ENCODE assay signal across 34 cellular contexts in genomic region chr4:183544109-183544508, GRCh38. TPM values are rescaled to one million over a fixed set of nuclear protein-coding genes. Genes with fewer than 3 reads are reported as not detected.
DNase-seq lines count a peak whose midpoint lies in the region; ATAC-seq, FAIRE-seq and TF ChIP-seq lines count a peak whose summit lies in the region.
"Had no signal": no experiment of that assay in that cellular context is flagged by ENCODE, and none has a peak within 500 bp of the region (broad histone marks: within the 10 kb centered on the region; RNA-seq: fewer than 3 reads in every experiment).

No MANE protein-coding gene starts in this region.

- peaks cover 6% of the 10 kb centered on the region for H3K36me3 Mint-ChIP-seq in nephron progenitor cell (ENCODE audit: low read depth)
- H3K36me3 Mint-ChIP-seq: activated naive CD8-positive, alpha-beta T cell had no signal

- H3K9ac ChIP-seq in K562 (ENCODE audit: insufficient read depth in 1 of 2, low read depth in 2 of 2, low read length in 2 of 2): no peak overlapping the region
- no peak overlapping the region for H3K9ac ChIP-seq in neuronal stem cell (ENCODE audit: low read depth, low read length, poor library complexity)

- no peak overlapping the region for H2BK120ac ChIP-seq in neuronal stem cell (ENCODE audit: low read depth, low read length)

- H2BK12ac ChIP-seq in neuronal stem cell (ENCODE audit: low read length): no peak overlapping the region

- POLR2A ChIA-PET in K562 (lab: Yijun Ruan, JAX): no interaction called here

- H3K9me3 ChIP-seq in K562 (replicated peaks; ENCODE audit: control insufficient read depth, insufficient read depth, low read depth, low read length) (peaks cover 3% of the 10 kb centered on the region; the same call in 1 of the 2 replicates), neuronal stem cell (replicated peaks in 1 of 2; ENCODE audit: control insufficient read depth in 2 of 2, insufficient read depth in 1 of 2, low read depth in 1 of 2, low read length in 2 of 2) (peaks cover 3 to 8% of the 10 kb centered on the region in 2 donors)
- H3K9me3 ChIP-seq: pancreas, SJCRH30 had no signal

- H3K4me3 Mint-ChIP-seq in nephron progenitor cell: no peak overlapping the region
- H3K4me3 Mint-ChIP-seq: activated naive CD8-positive, alpha-beta T cell; H9; immature natural killer cell; neural crest cell; stimulated activated naive CD8-positive, alpha-beta T cell treated with anti-CD3 and anti-CD28 coated beads, Interleukin-15, amount 100 ng/mL, for 72 hours had no signal

- peaks cover 14% of the 10 kb centered on the region for H3K27me3 Mint-ChIP-seq in nephron progenitor cell (ENCODE audit: low read depth, poor library complexity)

- intact Hi-C loops in K562 (cut with micrococcal nuclease): no loop called here

- no TSS peak for BruUV-seq in K562 (replicated peaks; lab: Mats Ljungman, UMichigan)

- WGBS in K562 (ENCODE audit: insufficient coverage, low coverage, missing lambda C conversion rate): 4% methylated on average over 5 of the region's 5 CpGs
- WGBS in neuronal stem cell (ENCODE audit: extremely low coverage in 2 of 2, insufficient read length in 2 of 2, insufficient replicate concordance in 1 of 2), 2 donors: no CpG with 5 or more reads among the region's 5 CpGs

- no peak overlapping the region for H3K4me2 ChIP-seq in K562 (ENCODE audit: insufficient read depth, low read length)
- H3K4me2 ChIP-seq in neuronal stem cell (ENCODE audit: insufficient read depth, low read length, poor library complexity, severe bottlenecking): no peak overlapping the region

- no peak overlapping the region for H3K23ac ChIP-seq in neuronal stem cell (ENCODE audit: low read depth, low read length, poor library complexity)

- H3K4me1 Mint-ChIP-seq in nephron progenitor cell: peaks cover 23% of the 10 kb centered on the region
- H3K4me1 Mint-ChIP-seq: immature natural killer cell; stimulated activated naive CD8-positive, alpha-beta T cell treated with anti-CD3 and anti-CD28 coated beads, Interleukin-15, amount 100 ng/mL, for 72 hours had no signal

- peaks cover 23% of the 10 kb centered on the region for H3K9me3 Mint-ChIP-seq in nephron progenitor cell

- no peak overlapping the region for H3K27ac Mint-ChIP-seq in nephron progenitor cell
- H3K27ac Mint-ChIP-seq: activated naive CD8-positive, alpha-beta T cell; activated T-helper 2 cell treated with anti-CD3 and anti-CD28 coated beads, Interferon-gamma antibody, Interleukin-2, Interleukin-4, amounts not matched to agents 10 μg/mL and 5 μg/mL and 100 μg/mL, durations not matched to agents 14 hours and 24 hours and 36 hours; H9; immature natural killer cell; stimulated activated naive CD8-positive, alpha-beta T cell treated with anti-CD3 and anti-CD28 coated beads, Interleukin-15, amount 100 ng/mL, for 72 hours had no signal

- no peak for TF ChIP-seq EP300 in K562 (IDR thresholded peaks at IDR 0.05; ENCODE audit: low read length)

- H3K79me2 ChIP-seq in K562 (ENCODE audit: control insufficient read depth, insufficient read depth, low read length): no peaks in the 10 kb centered on the region

- CTCF ChIA-PET in K562 (lab: Yijun Ruan, JAX; ENCODE audit: low intra/inter-chr PET ratio): no interaction called here

- H4K20me1 ChIP-seq in K562 (replicated peaks; ENCODE audit: control insufficient read depth, insufficient read depth, low read length): no peaks in the 10 kb centered on the region

- no peak for TF ChIP-seq RAD21 in K562 (CRISPR knock-in tag; conservative IDR thresholded peaks at IDR 0.05 in 1 of 2, IDR thresholded peaks at IDR 0.05 in 1 of 2)

- H3K4ac ChIP-seq in neuronal stem cell (ENCODE audit: low read length): no peak overlapping the region

- no peak for FAIRE-seq in K562 (lab: Jason Lieb, UNC)
- FAIRE-seq: pancreas, urothelium cell line had no signal

- TF ChIP-seq CTCF in K562 (IDR thresholded peaks at IDR 0.05 in 2 of 3, conservative IDR thresholded peaks at IDR 0.05 in 1 of 3; ENCODE audit: insufficient read depth in 2 of 3, low read depth in 1 of 3, low read length in 3 of 3) (no peak), nephron progenitor cell (IDR thresholded peaks at IDR 0.05) (no peak)

- no peak overlapping the region for H3K18ac ChIP-seq in neuronal stem cell (ENCODE audit: low read length)

- H2AK5ac ChIP-seq in neuronal stem cell (ENCODE audit: low read depth, low read length): no peak overlapping the region

- H3K36me3 ChIP-seq in K562 (ENCODE audit: control insufficient read depth, insufficient read depth, low read length) (no peaks in the 10 kb centered on the region), neuronal stem cell (replicated peaks in 1 of 2; ENCODE audit: control insufficient read depth in 2 of 2, insufficient read depth in 2 of 2, low read length in 2 of 2) (no peaks in the 10 kb centered on the region)
- H3K36me3 ChIP-seq: cardiac muscle cell, left lung, pancreas, SJCRH30 had no signal

- H3K27me3 ChIP-seq in K562 (ENCODE audit: control insufficient read depth in 2 of 2, insufficient read depth in 2 of 2, low read length in 2 of 2) (peaks cover 5 to 14% of the 10 kb centered on the region in 2 experiments), neuronal stem cell (ENCODE audit: control insufficient read depth in 3 of 3, insufficient read depth in 3 of 3, low read depth in 1 of 3, low read length in 3 of 3) (no peaks in the 10 kb centered on the region)
- H3K27me3 ChIP-seq: cardiac muscle cell, left lung, pancreas, SJCRH30 had no signal

- no peaks in the 10 kb centered on the region; a peak in 1 of 5 replicates for H3K4me1 ChIP-seq in K562 (replicated peaks in 1 of 2; ENCODE audit: control insufficient read depth in 2 of 2, insufficient read depth in 2 of 2, low read length in 2 of 2)
- peaks cover 11 to 15% of the 10 kb centered on the region in 2 donors for H3K4me1 ChIP-seq in neuronal stem cell (ENCODE audit: control insufficient read depth in 2 of 2, insufficient read depth in 1 of 2, low read depth in 1 of 2, low read length in 2 of 2)
- H3K4me1 ChIP-seq: left lung, SJCRH30 had no signal

- no peak for ATAC-seq in K562
- ATAC-seq: left lung; pancreas; stimulated activated naive CD8-positive, alpha-beta T cell treated with anti-CD3 and anti-CD28 coated beads, Interleukin-15, amount 100 ng/mL, for 72 hours had no signal

- no peak overlapping the region for H2BK5ac ChIP-seq in neuronal stem cell (ENCODE audit: low read length)

- no peaks in the 10 kb centered on the region for H3K9me1 ChIP-seq in K562 (ENCODE audit: control insufficient read depth, insufficient read depth, low read length)

- TF ChIP-seq POLR2A in K562 (conservative IDR thresholded peaks at IDR 0.05): no peak

- no peak overlapping the region for H2AFZ ChIP-seq in K562 (ENCODE audit: low read depth, low read length)
- peak overlapping the region; percentile 26 for H2AFZ ChIP-seq in neuronal stem cell (ENCODE audit: low read length)

- no peak overlapping the region for H4K8ac ChIP-seq in neuronal stem cell (ENCODE audit: low read depth, low read length)

- H2BK15ac ChIP-seq in neuronal stem cell (ENCODE audit: low read length): no peak overlapping the region

- H4K91ac ChIP-seq in neuronal stem cell (ENCODE audit: low read depth, low read length, poor library complexity): no peak overlapping the region

- no peak overlapping the region for H3K4me3 ChIP-seq in K562
- no peak overlapping the region for H3K4me3 ChIP-seq in neuronal stem cell (ENCODE audit: low read length in 2 of 2)
- H3K4me3 ChIP-seq: cardiac muscle cell, coronary artery, left lung, pancreas, SJCRH30 had no signal

- no peak overlapping the region for H3K27ac ChIP-seq in K562 (ENCODE audit: extremely low read depth, low read depth, low read length)
- H3K27ac ChIP-seq in neuronal stem cell (replicated peaks; ENCODE audit: low read length): no peak overlapping the region
- H3K27ac ChIP-seq: 22Rv1, C4-2B, cardiac muscle cell, coronary artery, epithelial cell of prostate, left lung, pancreas, SJCRH30, VCaP had no signal

- DNase-seq in DMS53 (lab: John Stamatoyannopoulos, UW): peak; percentile 8
- no peak for DNase-seq in DMS53 treated with DMSO at 0.1 percent for 48 hours (lab: John Stamatoyannopoulos, UW; ENCODE audit: unreplicated experiment)
- DNase-seq in stimulated activated CD4-positive, alpha-beta T cell treated with anti-CD3 and anti-CD28 coated beads, Interleukin-4, amount 100 ng/mL, for 1 hour: peak; percentile 5
- no peak for DNase-seq in stimulated activated CD4-positive, alpha-beta T cell treated with anti-CD3 and anti-CD28 coated beads, Interleukin-12 subunit alpha, Interleukin-12 subunit beta, amount 100 ng/mL, for 4 hours
- no peak for DNase-seq in K562 (ENCODE audit: extremely low read depth in 1 of 4, low spot score in 3 of 4)
- no peak for DNase-seq in neuronal stem cell (ENCODE audit: low spot score)
- DNase-seq in nephron progenitor cell: no peak
- no peak for DNase-seq in AG20443 (ENCODE audit: low spot score)
- DNase-seq: activated CD8-positive, alpha-beta memory T cell treated with anti-CD3 and anti-CD28 coated beads, Interleukin-2, amount 50 U/mL, for 48 hours; anterior cingulate cortex; COR-L47; DND-41; effector CD8-positive, alpha-beta T cell; H9; immature natural killer cell; left lung; mesenchymal stem cell; NCI-H1092 treated with DMSO at 0.1 percent for 48 hours; NCI-H187; pancreas; SJCRH30; stimulated activated CD8-positive, alpha-beta memory T cell treated with anti-CD3 and anti-CD28 coated beads, Interleukin-4, amount 100 ng/mL, for 48 hours; stimulated activated naive CD8-positive, alpha-beta T cell treated with anti-CD3 and anti-CD28 coated beads, Interleukin-15, amount 100 ng/mL, for 72 hours; T1000 had no signal

- no peak overlapping the region for H3K14ac ChIP-seq in neuronal stem cell (ENCODE audit: low read length)

- no peaks in the 10 kb centered on the region for H3K79me1 ChIP-seq in neuronal stem cell (ENCODE audit: low read depth, low read length)

- in situ Hi-C loops in K562 (cut with MboI): no loop called here

RNA-seq across cellular contexts. Expression of gene ING2, which starts 39.3 kb away (rescaled TPM):
- total RNA-seq in K562 (2011; cell fraction: chromatin; rRNA removed; ENCODE audit: low replicate concordance): 1.8 and 14.2 TPM in 2 replicates
- total RNA-seq in K562 (2011; cell fraction: nucleolus; rRNA removed): 2.3 and 2.8 TPM in 2 replicates
- 5.6 and 6.2 TPM in 2 replicates for total RNA-seq in K562 (2011; cell fraction: nucleoplasm; rRNA removed)
- 12.4 and 12.5 TPM in 2 replicates for total RNA-seq in K562 (2014; rRNA removed)
- total RNA-seq in K562 (2014; rRNA removed; fragmentation: Illumina TruSeq; extraction: Trizol): 13.8 and 15.1 TPM in 2 replicates
- 16.9 and 17.5 TPM in 2 replicates for total RNA-seq in K562 (2015; rRNA removed; fragmentation: Illumina TruSeq; extraction: Trizol)
- total RNA-seq in K562 (2021): 8.7 and 10.0 TPM in 2 replicates
- 8.3 and 9.5 TPM in 2 replicates for polyA plus RNA-seq in K562 (2011; rRNA removed)
- 2.9 and 3.8 TPM in 2 replicates for polyA plus RNA-seq in K562 (2011; cell fraction: cytosol; rRNA removed)
- polyA plus RNA-seq in K562 (2011; cell fraction: nucleus; rRNA removed): 3.5 and 4.5 TPM in 2 replicates
- 10.9 and 14.7 TPM in 2 replicates for polyA plus RNA-seq in K562 (2012)
- 18.0 and 21.4 TPM in 2 replicates for polyA plus RNA-seq in K562 (2014; fragmentation: Illumina TruSeq; extraction: Trizol)
- polyA plus RNA-seq in K562 (2014; fragmentation: Nextera tagmentation; extraction: Ambion mirVana): 1 to 10 TPM; 2.9 to 4.2 TPM
- polyA plus RNA-seq in K562 (2014; rRNA removed): 12.5 and 18.6 TPM in 2 replicates
- 4.5 and 7.3 TPM in 2 replicates for polyA minus RNA-seq in K562 (2011; rRNA and poly(A)+ RNA removed)
- 2.9 and 4.9 TPM in 2 replicates for polyA minus RNA-seq in K562 (2011; cell fraction: cytosol; rRNA and poly(A)+ RNA removed)
- 2.4 and 6.7 TPM in 2 replicates for polyA minus RNA-seq in K562 (2011; cell fraction: nucleus; rRNA and poly(A)+ RNA removed)
- 27.8 TPM for polyA plus RNA-seq in neuronal stem cell (2013, experiment 1 of 2)
- 28.9 TPM for polyA plus RNA-seq in neuronal stem cell (2013, experiment 2 of 2)

Comparison
In these comparisons a context has a peak if more than half of its experiments do, and no peak if none do; other contexts are left out.
1. DNase-seq: peak in DMS53 (single experiment) and stimulated activated CD4-positive, alpha-beta T cell treated with anti-CD3 and anti-CD28 coated beads, Interleukin-4, amount 100 ng/mL, for 1 hour (single experiment); none in DMS53 treated with DMSO at 0.1 percent for 48 hours (single experiment), stimulated activated CD4-positive, alpha-beta T cell treated with anti-CD3 and anti-CD28 coated beads, Interleukin-12 subunit alpha, Interleukin-12 subunit beta, amount 100 ng/mL, for 4 hours (single experiment), K562 (0 of 4), neuronal stem cell (single experiment), nephron progenitor cell (single experiment) and AG20443 (single experiment).